In genomic region chrX:12843668-12844279, GRCh38 we compare ENCODE assay signal across 12 cellular contexts. TPM values are rescaled to one million over a fixed set of nuclear protein-coding genes. Genes with fewer than 3 reads are reported as not detected.
A peak's percentile ranks its signal among the peaks of the same experiment; 100 is the strongest.
DNase-seq lines count a peak whose midpoint lies in the region; ATAC-seq and TF ChIP-seq lines count a peak whose summit lies in the region.
"Had no signal": no experiment of that assay in that cellular context is flagged by ENCODE, and none has a peak within 500 bp of the region (broad histone marks: within the 10 kb centered on the region; RNA-seq: fewer than 3 reads in every experiment).

No MANE protein-coding gene starts in this region.

- CTCF ChIA-PET in GM10248 (lab: Yijun Ruan, JAX) = interaction anchor here (1.1 kb wide), 1 partner anchor 103 kb away, joined by 4 read pairs; no protein-coding TSS in a partner anchor
- CTCF ChIA-PET in activated CD4-positive, alpha-beta memory T cell treated with anti-CD3 and anti-CD28 coated beads, Interleukin-2, amount 10 ng/mL, durations not matched to agents 7 days and 5 days (lab: Charles Lee) = interaction anchor here (1.0 kb wide), 1 partner anchor 29 kb away, joined by 3 read pairs; no protein-coding TSS in a partner anchor

- H3K27ac Mint-ChIP-seq in activated CD4-positive, alpha-beta memory T cell treated with anti-CD3 and anti-CD28 coated beads, Interleukin-2, amount 10 ng/mL, durations not matched to agents 7 days and 5 days = peak overlapping the region; percentile 79
- H3K27ac Mint-ChIP-seq in stimulated activated effector memory CD8-positive, alpha-beta T cell treated with anti-CD3 and anti-CD28 coated beads, Interleukin-12 subunit alpha, Interleukin-12 subunit beta, amount 100 ng/mL, for 72 hours = no peak overlapping the region

- POLR2A ChIA-PET in GM10248 (lab: Yijun Ruan, JAX) = no interaction called here
- POLR2A ChIA-PET in activated CD4-positive, alpha-beta memory T cell treated with anti-CD3 and anti-CD28 coated beads, Interleukin-2, amount 10 ng/mL, durations not matched to agents 7 days and 5 days (lab: Charles Lee) = no interaction called here

- WGBS in suprapubic skin = 65% methylated on average over 6 of the region's 6 CpGs

- TF ChIP-seq EP300 in suprapubic skin (IDR thresholded peaks at IDR 0.05) = no peak

- no peaks in the 10 kb centered on the region for H3K27me3 Mint-ChIP-seq in activated CD4-positive, alpha-beta memory T cell treated with anti-CD3 and anti-CD28 coated beads, Interleukin-2, amount 10 ng/mL, durations not matched to agents 7 days and 5 days

- ATAC-seq in GM19328 (IDR thresholded peaks at IDR 0.05; ENCODE audit: unreplicated experiment) (peak; percentile 87), HG03025 (IDR thresholded peaks at IDR 0.05; ENCODE audit: low FRiP score, unreplicated experiment) (peak; percentile 79), left lung (no peak)
- ATAC-seq in stimulated activated effector memory CD8-positive, alpha-beta T cell treated with anti-CD3 and anti-CD28 coated beads, Interleukin-12 subunit alpha, Interleukin-12 subunit beta, amount 100 ng/mL, for 72 hours = no peak

- intact Hi-C loops in left lung (cut with DNase I) = no loop called here

- peak; percentile 31 for DNase-seq in GM10248 (ENCODE audit: extremely low spot score)
- DNase-seq in activated CD4-positive, alpha-beta memory T cell treated with anti-CD3 and anti-CD28 coated beads, Interleukin-2, amount 10 ng/mL, durations not matched to agents 7 days and 5 days = no peak
- DNase-seq in stimulated activated effector memory CD8-positive, alpha-beta T cell treated with anti-CD3 and anti-CD28 coated beads, Interleukin-12 subunit alpha, Interleukin-12 subunit beta, amount 100 ng/mL, for 72 hours (ENCODE audit: low spot score in 2 of 2) = no peak
- DNase-seq in caudate nucleus (lab: John Stamatoyannopoulos, UW) = no peak
- no peak for DNase-seq in suprapubic skin (ENCODE audit: low spot score in 2 of 2)
- no peak for DNase-seq in left lung
- DNase-seq: activated CD4-positive, CD25-positive, alpha-beta regulatory T cell treated with anti-CD3 and anti-CD28 coated beads, Interleukin-2, amount 50 U/mL, for 72 hours; effector CD4-positive, alpha-beta T cell; left ventricle myocardium inferior; NCI-H1092 treated with DMSO at 0.1 percent for 48 hours had no signal

- no peaks in the 10 kb centered on the region for H3K36me3 Mint-ChIP-seq in activated CD4-positive, alpha-beta memory T cell treated with anti-CD3 and anti-CD28 coated beads, Interleukin-2, amount 10 ng/mL, durations not matched to agents 7 days and 5 days (ENCODE audit: low read depth)
- H3K36me3 Mint-ChIP-seq in stimulated activated effector memory CD8-positive, alpha-beta T cell treated with anti-CD3 and anti-CD28 coated beads, Interleukin-12 subunit alpha, Interleukin-12 subunit beta, amount 100 ng/mL, for 72 hours = no peaks in the 10 kb centered on the region

- H3K4me3 ChIP-seq in suprapubic skin (no peak overlapping the region), left lung (no peak overlapping the region)
- H3K4me3 ChIP-seq: left ventricle myocardium inferior had no signal

- no peak for TF ChIP-seq CTCF in GM10248 (IDR thresholded peaks at IDR 0.05; ENCODE audit: control extremely low read depth, extremely low read depth, low read depth, missing control alignments)
- TF ChIP-seq CTCF in suprapubic skin (IDR thresholded peaks at IDR 0.05) = no peak
- TF ChIP-seq CTCF in left lung (IDR thresholded peaks at IDR 0.05) = no peak

- peak overlapping the region; percentile 38 for H3K4me3 Mint-ChIP-seq in activated CD4-positive, alpha-beta memory T cell treated with anti-CD3 and anti-CD28 coated beads, Interleukin-2, amount 10 ng/mL, durations not matched to agents 7 days and 5 days
- no peak overlapping the region for H3K4me3 Mint-ChIP-seq in stimulated activated effector memory CD8-positive, alpha-beta T cell treated with anti-CD3 and anti-CD28 coated beads, Interleukin-12 subunit alpha, Interleukin-12 subunit beta, amount 100 ng/mL, for 72 hours

- H3K9me3 Mint-ChIP-seq in activated CD4-positive, alpha-beta memory T cell treated with anti-CD3 and anti-CD28 coated beads, Interleukin-2, amount 10 ng/mL, durations not matched to agents 7 days and 5 days = no peaks in the 10 kb centered on the region
- H3K9me3 Mint-ChIP-seq in stimulated activated effector memory CD8-positive, alpha-beta T cell treated with anti-CD3 and anti-CD28 coated beads, Interleukin-12 subunit alpha, Interleukin-12 subunit beta, amount 100 ng/mL, for 72 hours = no peaks in the 10 kb centered on the region

- H3K4me1 Mint-ChIP-seq in activated CD4-positive, alpha-beta memory T cell treated with anti-CD3 and anti-CD28 coated beads, Interleukin-2, amount 10 ng/mL, durations not matched to agents 7 days and 5 days = peaks cover 15% of the 10 kb centered on the region
- H3K4me1 Mint-ChIP-seq in stimulated activated effector memory CD8-positive, alpha-beta T cell treated with anti-CD3 and anti-CD28 coated beads, Interleukin-12 subunit alpha, Interleukin-12 subunit beta, amount 100 ng/mL, for 72 hours = no peaks in the 10 kb centered on the region

- no peak overlapping the region for H3K27ac ChIP-seq in caudate nucleus (ENCODE audit: low read depth, low read length)
- H3K27ac ChIP-seq in suprapubic skin = no peak overlapping the region
- H3K27ac ChIP-seq in left lung = no peak overlapping the region
- H3K27ac ChIP-seq: left ventricle myocardium inferior had no signal

- H3K9me3 ChIP-seq in suprapubic skin = no peaks in the 10 kb centered on the region
- H3K9me3 ChIP-seq in left lung = no peaks in the 10 kb centered on the region
- H3K9me3 ChIP-seq: left ventricle myocardium inferior had no signal

- no peak for TF ChIP-seq POLR2A in suprapubic skin (IDR thresholded peaks at IDR 0.05)

- no peaks in the 10 kb centered on the region for H3K4me1 ChIP-seq in suprapubic skin
- H3K4me1 ChIP-seq in left lung = no peaks in the 10 kb centered on the region
- H3K4me1 ChIP-seq: left ventricle myocardium inferior had no signal

- H3K36me3 ChIP-seq in suprapubic skin = no peaks in the 10 kb centered on the region
- no peaks in the 10 kb centered on the region for H3K36me3 ChIP-seq in left lung
- H3K36me3 ChIP-seq: left ventricle myocardium inferior had no signal

- no peaks in the 10 kb centered on the region for H3K27me3 ChIP-seq in suprapubic skin
- no peaks in the 10 kb centered on the region for H3K27me3 ChIP-seq in left lung

RNA-seq across cellular contexts. Expression of gene TLR7, which starts 23.1 kb away (rescaled TPM):
- total RNA-seq in activated CD4-positive, alpha-beta memory T cell treated with anti-CD3 and anti-CD28 coated beads, Interleukin-2, amount 10 ng/mL, durations not matched to agents 7 days and 5 days = not detected
- total RNA-seq in suprapubic skin = under 1 TPM in 2 of 4 donors, not detected in 2; 0.15 to 0.38 TPM
- total RNA-seq in left lung = 1 to 10 TPM; 3.1 to 3.4 TPM

RNA-seq across cellular contexts. Expression of gene PRPS2, which starts 52.6 kb away (rescaled TPM):
- 10 to 100 TPM; 64.6 to 66.9 TPM for total RNA-seq in activated CD4-positive, alpha-beta memory T cell treated with anti-CD3 and anti-CD28 coated beads, Interleukin-2, amount 10 ng/mL, durations not matched to agents 7 days and 5 days
- 100 to 1,000 TPM in 1 of 4 donors, 10 to 100 TPM in 3; 48.2 to 119 (median 70.1) TPM for total RNA-seq in suprapubic skin
- 10 to 100 TPM; 29.2 to 29.9 TPM for total RNA-seq in left lung

Comparison
In these comparisons a context has a peak if more than half of its experiments do, and no peak if none do; other contexts are left out.
1. ATAC-seq: peak in GM19328 (single experiment) and HG03025 (single experiment); none in stimulated activated effector memory CD8-positive, alpha-beta T cell treated with anti-CD3 and anti-CD28 coated beads, Interleukin-12 subunit alpha, Interleukin-12 subunit beta, amount 100 ng/mL, for 72 hours (single experiment) and left lung (single experiment).